8 cellular contexts compared by ENCODE assay signal in the genomic region with DNA sequence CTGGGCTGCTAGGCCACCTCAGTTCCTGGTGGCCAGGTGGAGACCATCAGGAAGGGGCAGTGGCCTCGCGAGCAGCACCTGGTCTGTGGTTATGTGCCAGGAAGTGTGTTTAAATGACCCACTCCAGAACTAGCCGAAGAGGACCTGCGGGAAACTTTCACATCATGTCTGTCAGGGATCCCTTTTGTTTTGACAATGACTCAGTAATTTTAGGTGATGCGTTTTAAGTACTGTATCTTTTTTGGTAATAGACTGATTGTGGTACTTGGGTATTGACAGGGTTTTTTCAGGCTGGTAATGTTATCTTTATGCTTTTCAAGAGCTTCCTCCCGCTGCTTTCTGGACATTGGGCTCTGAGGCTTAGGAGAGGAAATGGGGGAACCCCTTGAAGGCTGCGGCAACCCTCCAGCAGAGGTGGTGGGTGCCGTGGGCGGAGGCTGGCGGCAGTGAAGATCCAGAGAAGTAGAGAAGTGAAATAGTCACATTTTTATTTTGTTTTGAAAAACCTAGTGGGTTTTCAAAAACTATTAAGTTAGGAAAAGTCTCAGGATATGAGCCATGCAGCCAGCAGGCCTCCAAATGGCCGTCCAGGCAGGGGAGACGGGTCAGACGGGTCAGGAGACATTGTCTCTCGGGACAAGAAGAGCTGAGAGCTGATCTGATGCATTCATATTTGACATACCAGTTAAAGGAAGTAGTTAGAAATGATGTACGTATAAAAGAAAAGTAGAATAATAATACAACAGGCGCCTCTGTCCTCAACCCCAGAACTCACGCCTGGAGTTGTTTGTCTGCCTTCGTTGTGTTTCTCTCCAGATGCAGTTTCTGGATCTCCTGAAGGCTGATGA. TPM values are rescaled to one million over a fixed set of nuclear protein-coding genes. Genes with fewer than 3 reads are reported as not detected.
DNase-seq lines count a peak whose midpoint lies in the region; ATAC-seq and TF ChIP-seq lines count a peak whose summit lies in the region.
"Had no signal": no experiment of that assay in that cellular context is flagged by ENCODE, and none has a peak within 500 bp of the region (broad histone marks: within the 10 kb centered on the region; RNA-seq: fewer than 3 reads in every experiment).

No MANE protein-coding gene starts in this region.

- no peak for TF ChIP-seq CTCF in hepatocyte (IDR thresholded peaks at IDR 0.05; ENCODE audit: poor library complexity)

- H3K9me3 ChIP-seq in iPS-15b (ENCODE audit: control insufficient read depth, insufficient read depth, low read length) (no peaks in the 10 kb centered on the region), hepatocyte (ENCODE audit: low read depth) (no peaks in the 10 kb centered on the region)

- WGBS in hepatocyte (ENCODE audit: low lambda C conversion rate, missing lambda C conversion rate), result 86% methylated on average over 18 of the region's 18 CpGs

- H3K4me1 ChIP-seq in iPS-15b (ENCODE audit: control insufficient read depth, insufficient read depth, low read length), result peaks cover 23% of the 10 kb centered on the region
- no peaks in the 10 kb centered on the region for H3K4me1 ChIP-seq in hepatocyte (ENCODE audit: insufficient read depth)

- no peak overlapping the region for H3K4me3 ChIP-seq in iPS-15b (ENCODE audit: low read depth, low read length)
- no peak overlapping the region for H3K4me3 ChIP-seq in hepatocyte

- DNase-seq in activated CD4-positive, alpha-beta T cell treated with anti-CD3 and anti-CD28 coated beads for 48 hours, result peak; percentile 73
- no peak for DNase-seq in NOMO-1 treated with DMSO at 0.1 percent for 48 hours (lab: John Stamatoyannopoulos, UW; ENCODE audit: unreplicated experiment)
- DNase-seq in posterior vena cava (ENCODE audit: low spot score), result no peak
- no peak for DNase-seq in hepatocyte (ENCODE audit: low spot score)

- peaks cover 5% of the 10 kb centered on the region for H3K36me3 ChIP-seq in iPS-15b (ENCODE audit: control insufficient read depth, insufficient read depth, low read length)
- H3K36me3 ChIP-seq in hepatocyte (replicated peaks; ENCODE audit: insufficient read depth, low read depth), result no peaks in the 10 kb centered on the region

- H4K20me1 ChIP-seq in hepatocyte (ENCODE audit: insufficient read depth, poor library complexity, severe bottlenecking), result peaks cover 84% of the 10 kb centered on the region

- peaks cover 99% of the 10 kb centered on the region for H3K79me2 ChIP-seq in hepatocyte

- H3K9ac ChIP-seq in iPS-15b (ENCODE audit: low read depth, low read length), result peak overlapping the region; percentile 60
- H3K9ac ChIP-seq: parathyroid adenoma had no signal

- H3K27me3 ChIP-seq in iPS-15b (ENCODE audit: control insufficient read depth, insufficient read depth, low read length) (no peaks in the 10 kb centered on the region), hepatocyte (no peaks in the 10 kb centered on the region)

- no peaks in the 10 kb centered on the region for H3K9me2 ChIP-seq in hepatocyte (replicated peaks; ENCODE audit: insufficient read depth)

- intact Hi-C loops in posterior vena cava (cut with DNase I), result loop anchor here in 1 of 2 donors (10.0 kb wide), 1 partner anchor 1056 kb away; no protein-coding TSS in a partner anchor

- H3K4me2 ChIP-seq in hepatocyte, result no peak overlapping the region

- ATAC-seq in GM19043 (IDR thresholded peaks at IDR 0.05; ENCODE audit: low read depth, unreplicated experiment), result peak; percentile 87
- ATAC-seq in HG02970 (IDR thresholded peaks at IDR 0.05; ENCODE audit: low FRiP score, unreplicated experiment), result peak; percentile 59

- H3K27ac ChIP-seq in hepatocyte, result no peak overlapping the region
- H3K27ac ChIP-seq: parathyroid adenoma had no signal

- no peak overlapping the region for H2AFZ ChIP-seq in hepatocyte
- H2AFZ ChIP-seq: parathyroid adenoma had no signal

RNA-seq across cellular contexts. Expression of a gene that starts 27.7 kb away (rescaled TPM):
- total RNA-seq in posterior vena cava, result 10 to 100 TPM; 23.5 to 23.7 TPM
- 32.1 and 38.0 TPM in 2 replicates for total RNA-seq in hepatocyte
- polyA plus RNA-seq in hepatocyte, result 25.9 and 27.8 TPM in 2 replicates

RNA-seq across cellular contexts. Expression of a gene that starts 53.3 kb away (rescaled TPM):
- total RNA-seq in posterior vena cava, result 10 to 100 TPM; 20.1 to 26.8 TPM
- total RNA-seq in hepatocyte, result 93.2 and 112 TPM in 2 replicates
- 82.4 and 89.5 TPM in 2 replicates for polyA plus RNA-seq in hepatocyte
